Comparison of ENCODE assay signal across 32 cellular contexts in genomic region chr11:58508005-58508404, GRCh38. TPM values are rescaled to one million over a fixed set of nuclear protein-coding genes. Genes with fewer than 3 reads are reported as not detected.
"Had no signal": no experiment of that assay in that cellular context is flagged by ENCODE, and none has a peak within 500 bp of the region (broad histone marks: within the 10 kb centered on the region; RNA-seq: fewer than 3 reads in every experiment).

TSS of gene OR5B21 (minus strand) at chr11:58508105. CDS start at chr11:58508105, 0 bp downstream.

- H3K9me3 Mint-ChIP-seq: activated naive CD4-positive, alpha-beta T cell treated with anti-CD3 and anti-CD28 coated beads for 36 hours; activated T-helper 17 cell treated with anti-CD3 and anti-CD28 coated beads, Interleukin-2, amount 50 U/mL, for 72 hours had no signal

- H3K9ac ChIP-seq: SK-N-SH had no signal

- H3K27me3 ChIP-seq: adrenal gland, Peyer's patch, SJCRH30 had no signal

- H3K4me3 ChIP-seq: adrenal gland, Peyer's patch, SJCRH30 had no signal

- H3K4me3 Mint-ChIP-seq: activated naive CD4-positive, alpha-beta T cell treated with anti-CD3 and anti-CD28 coated beads for 36 hours; activated naive CD8-positive, alpha-beta T cell; activated T-helper 17 cell treated with anti-CD3 and anti-CD28 coated beads, Interleukin-2, amount 50 U/mL, for 72 hours had no signal

- ATAC-seq: activated T-helper 17 cell treated with anti-CD3 and anti-CD28 coated beads, Interleukin-2, amount 50 U/mL, for 72 hours had no signal

- H3K27ac Mint-ChIP-seq: activated naive CD4-positive, alpha-beta T cell treated with anti-CD3 and anti-CD28 coated beads for 36 hours; activated naive CD8-positive, alpha-beta T cell had no signal

- H3K4me2 ChIP-seq: SK-N-SH had no signal

- H3K4me1 Mint-ChIP-seq: activated T-helper 17 cell treated with anti-CD3 and anti-CD28 coated beads, Interleukin-2, amount 50 U/mL, for 72 hours had no signal

- FAIRE-seq: bronchial epithelial cell had no signal

- H3K27me3 Mint-ChIP-seq: activated naive CD8-positive, alpha-beta T cell; activated T-helper 17 cell treated with anti-CD3 and anti-CD28 coated beads, Interleukin-2, amount 50 U/mL, for 72 hours had no signal

- H3K9me3 ChIP-seq: adrenal gland, Peyer's patch, SJCRH30, SK-N-SH had no signal

- H3K4me1 ChIP-seq: adrenal gland, Peyer's patch, SJCRH30 had no signal

- DNase-seq: activated CD4-positive, alpha-beta T cell treated with anti-CD3 and anti-CD28 coated beads for 48 hours; activated CD4-positive, alpha-beta T cell treated with anti-CD3 and anti-CD28 coated beads, Interleukin-2, amount 50 U/mL, for 4 hours; activated CD8-positive, alpha-beta memory T cell treated with anti-CD3 and anti-CD28 coated beads for 24 hours; activated gamma-delta T cell; activated naive CD4-positive, alpha-beta T cell treated with anti-CD3 and anti-CD28 coated beads for 36 hours; activated T-cell treated with anti-CD3 and anti-CD28 coated beads for 4 hours; activated T-cell treated with anti-CD3 and anti-CD28 coated beads, Interleukin-2, amount 50 U/mL, for 48 hours; adrenal gland; anterior cingulate cortex; central memory CD4-positive, alpha-beta T cell; KBM-7; NCI-H1092; NCI-H1417 treated with DMSO at 0.1 percent for 48 hours; NCI-H1694; NCI-H2029; NCI-H2107; NCI-H345; NCI-H510A; NCI-H526 treated with DMSO at 0.1 percent for 48 hours; NCI-H82; Peyer's patch; Right ventricle myocardium superior; SJCRH30; SK-N-SH; T-helper 1 cell had no signal

- H3K36me3 ChIP-seq: adrenal gland, Peyer's patch, SJCRH30 had no signal

- H3K27ac ChIP-seq: adrenal gland, Peyer's patch, RWPE1, SJCRH30, VCaP had no signal

RNA-seq across cellular contexts. Expression of gene OR5B21, which starts in this region (rescaled TPM):
- total RNA-seq: activated naive CD4-positive, alpha-beta T cell treated with anti-CD3 and anti-CD28 coated beads for 36 hours; adrenal gland; bronchial epithelial cell; LHCN-M2; M059J; Peyer's patch; Right ventricle myocardium superior; SJCRH30 had no signal
- polyA plus RNA-seq: adrenal gland, SK-N-SH had no signal
